In the genomic region with DNA sequence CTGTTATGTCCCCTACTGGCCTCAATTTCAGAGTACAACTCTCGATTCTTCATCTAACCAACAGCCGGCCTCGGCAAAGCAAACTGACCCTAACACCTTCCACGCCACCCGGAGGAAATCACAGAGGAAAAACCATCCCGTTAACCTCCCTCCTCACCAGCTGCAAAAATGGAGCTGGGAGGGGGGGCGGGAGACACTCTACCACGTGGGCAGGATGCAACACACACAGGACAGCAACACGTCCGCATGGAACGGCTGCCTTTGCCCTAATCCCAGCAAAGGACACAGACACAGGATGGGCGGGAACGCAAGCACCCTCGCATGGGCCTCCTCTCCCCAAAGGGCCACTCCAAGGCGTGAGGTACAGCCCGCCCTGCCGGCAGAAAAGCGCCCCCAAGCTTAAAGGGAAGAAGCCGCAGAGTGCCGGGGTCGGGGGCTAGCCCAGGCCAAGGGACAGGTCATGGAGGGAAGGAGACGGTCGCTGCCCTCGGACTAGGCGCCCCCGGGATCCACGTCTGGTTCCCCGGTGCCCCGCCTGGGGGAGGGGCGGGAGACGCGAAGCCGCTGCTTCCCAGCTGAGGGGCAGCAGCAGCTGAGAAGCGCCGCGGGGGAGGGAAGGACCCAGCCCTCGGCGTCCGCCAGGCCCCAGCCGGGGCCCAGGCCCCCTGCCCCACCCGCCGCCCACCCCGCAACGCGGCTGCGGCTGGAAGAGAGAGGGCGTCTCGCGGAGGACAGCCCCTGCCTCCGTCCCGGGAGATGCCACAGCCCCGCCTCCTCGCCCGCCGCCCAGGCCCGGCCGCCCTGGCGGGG, we compare ENCODE assay signal across 8 cellular contexts. TPM values are rescaled to one million over a fixed set of nuclear protein-coding genes. Genes with fewer than 3 reads are reported as not detected.
DNase-seq lines count a peak whose midpoint lies in the region; ATAC-seq and TF ChIP-seq lines count a peak whose summit lies in the region.

No MANE protein-coding gene starts in this region.

- no peaks in the 10 kb centered on the region for H3K9me3 Mint-ChIP-seq in activated B cell treated with CpG ODN at 0.5 μM for 24 hours

- peak overlapping the region; percentile 86 for H3K27ac Mint-ChIP-seq in activated B cell treated with CpG ODN at 0.5 μM for 24 hours

- H3K4me3 ChIP-seq in GM08714 (ENCODE audit: low read length) (peak overlapping the region; percentile 91), NB4 (ENCODE audit: low read depth, low read length) (peak overlapping the region; percentile 86)

- H3K27me3 Mint-ChIP-seq in activated B cell treated with CpG ODN at 0.5 μM for 24 hours, result no peaks in the 10 kb centered on the region

- POLR2A ChIA-PET in activated B cell treated with CpG ODN at 0.5 μM for 24 hours (lab: Charles Lee), result interaction anchor here (0.7 to 1.6 kb wide), 6 partner anchors 122 to 432 kb away, joined by 3 to 8 read pairs (median 4); a partner anchor contains a TSS

- H3K4me1 Mint-ChIP-seq in activated B cell treated with CpG ODN at 0.5 μM for 24 hours, result peaks cover 46% of the 10 kb centered on the region

- intact Hi-C loops in activated B cell treated with CpG ODN at 0.5 μM for 24 hours (cut with micrococcal nuclease), result loop anchor here (1.0 to 10.0 kb wide), 6 partner anchors 122 to 1640 kb away; a partner anchor contains a TSS

- CTCF ChIA-PET in activated B cell treated with CpG ODN at 0.5 μM for 24 hours (lab: Charles Lee), result no interaction called here

- DNase-seq in 8988T (peak; percentile 19), NB4 (ENCODE audit: low read depth) (peak; percentile 75), activated B cell treated with CpG ODN at 0.5 μM for 24 hours (no peak), epithelial cell of prostate (ENCODE audit: low read depth, low spot score) (peak; percentile 10), middle frontal gyrus (ENCODE audit: extremely low spot score, low spot score) (peak; percentile 33)
- DNase-seq in stimulated activated naive CD8-positive, alpha-beta T cell treated with anti-CD3 and anti-CD28 coated beads, Interleukin-15, Interleukin-2, amounts not matched to agents 100 U/mL and 50 U/mL, for 24 hours, result peak; percentile 43

- ATAC-seq in HG02610 (IDR thresholded peaks at IDR 0.05; ENCODE audit: unreplicated experiment) (peak; percentile 58), activated B cell treated with CpG ODN at 0.5 μM for 24 hours (ENCODE audit: low read depth) (peak; percentile 61)
- peak; percentile 64 for ATAC-seq in stimulated activated naive CD8-positive, alpha-beta T cell treated with anti-CD3 and anti-CD28 coated beads, Interleukin-15, Interleukin-2, amounts not matched to agents 100 U/mL and 50 U/mL, for 24 hours

- peaks cover 4% of the 10 kb centered on the region for H3K36me3 Mint-ChIP-seq in activated B cell treated with CpG ODN at 0.5 μM for 24 hours (ENCODE audit: low read depth)

- TF ChIP-seq POLR2A in NB4 (IDR thresholded peaks at IDR 0.05; ENCODE audit: extremely low read depth, insufficient read length), result no peak

- peak overlapping the region; percentile 92 for H3K4me3 Mint-ChIP-seq in activated B cell treated with CpG ODN at 0.5 μM for 24 hours

- H3K27ac ChIP-seq in epithelial cell of prostate, result peak overlapping the region; percentile 96

- TF ChIP-seq CTCF in NB4 (IDR thresholded peaks at IDR 0.05; ENCODE audit: low read depth, low read length), result no peak
- TF ChIP-seq CTCF in activated B cell treated with CpG ODN at 0.5 μM for 24 hours (IDR thresholded peaks at IDR 0.05), result no peak

RNA-seq across cellular contexts. Expression of a gene that starts 0.6 kb away (rescaled TPM):
- total RNA-seq in activated B cell treated with CpG ODN at 0.5 μM for 24 hours, result 54.7 and 63.9 TPM in 2 replicates

RNA-seq across cellular contexts. Expression of a gene that starts 46.1 kb away (rescaled TPM):
- 0.02 TPM in 1 of 2 replicates, not detected in the other for total RNA-seq in activated B cell treated with CpG ODN at 0.5 μM for 24 hours
